In genomic region chr9:93655621-93656425, GRCh38 we compare ENCODE assay signal across 28 cellular contexts.
DNase-seq lines count a peak whose midpoint lies in the region; ATAC-seq, FAIRE-seq and TF ChIP-seq lines count a peak whose summit lies in the region.
"Had no signal": no experiment of that assay in that cellular context is flagged by ENCODE, and none has a peak within 500 bp of the region (broad histone marks: within the 10 kb centered on the region; RNA-seq: fewer than 3 reads in every experiment).

No MANE protein-coding gene starts in this region.

- H3K27me3 ChIP-seq in dorsolateral prefrontal cortex = no peaks in the 10 kb centered on the region
- no peaks in the 10 kb centered on the region for H3K27me3 ChIP-seq in right lobe of liver
- H3K27me3 ChIP-seq in suprapubic skin = no peaks in the 10 kb centered on the region
- H3K27me3 ChIP-seq: tibial nerve had no signal

- no peak for TF ChIP-seq EP300 in suprapubic skin (IDR thresholded peaks at IDR 0.05)

- intact Hi-C loops in dorsolateral prefrontal cortex (cut with DNase I) = no loop called here
- intact Hi-C loops in right lobe of liver (cut with DNase I) = no loop called here

- H3K4me3 ChIP-seq in dorsolateral prefrontal cortex (no peak overlapping the region), right lobe of liver (no peak overlapping the region), suprapubic skin (no peak overlapping the region)
- H3K4me3 ChIP-seq: GM23338, lung, prostate gland, tibial nerve had no signal

- H3K9me3 Mint-ChIP-seq in activated naive CD4-positive, alpha-beta T cell treated with anti-CD3 and anti-CD28 coated beads, Interleukin-2, amount 10 ng/mL, durations not matched to agents 7 days and 5 days = no peaks in the 10 kb centered on the region
- H3K9me3 Mint-ChIP-seq: activated CD4-positive, alpha-beta T cell treated with anti-CD3 and anti-CD28 coated beads, Interleukin-2, amount 10 ng/mL, durations not matched to agents 24 days and 14 days; activated naive CD4-positive, alpha-beta T cell treated with anti-CD3 and anti-CD28 coated beads, Interleukin-2, amount 50 U/mL, for 72 hours; activated T-cell treated with anti-CD3 and anti-CD28 coated beads, Interleukin-2, amount 50 U/mL, for 4 hours; CD4-positive, alpha-beta memory T cell; GM23338; HFFc6; neural crest cell; stimulated activated naive CD8-positive, alpha-beta T cell treated with anti-CD3 and anti-CD28 coated beads, Interleukin-15, amount 100 ng/mL, for 72 hours; T-helper 2 cell treated with Interferon-gamma antibody and Interleukin-4, amounts not matched to agents 5 μg/mL and 100 μg/mL, for 36 hours had no signal

- H3K27ac Mint-ChIP-seq in activated naive CD4-positive, alpha-beta T cell treated with anti-CD3 and anti-CD28 coated beads, Interleukin-2, amount 10 ng/mL, durations not matched to agents 7 days and 5 days = no peak overlapping the region
- H3K27ac Mint-ChIP-seq: activated CD4-positive, alpha-beta T cell treated with anti-CD3 and anti-CD28 coated beads, Interleukin-2, amount 10 ng/mL, durations not matched to agents 24 days and 14 days; CD4-positive, alpha-beta memory T cell; GM23338; HFFc6; stimulated activated naive CD8-positive, alpha-beta T cell treated with anti-CD3 and anti-CD28 coated beads, Interleukin-15, amount 100 ng/mL, for 72 hours; T-helper 2 cell treated with Interferon-gamma antibody and Interleukin-4, amounts not matched to agents 5 μg/mL and 100 μg/mL, for 36 hours had no signal

- 100% methylated on average over 2 of the region's 22 CpGs for WGBS in right lobe of liver (ENCODE audit: insufficient coverage, low coverage, low lambda C conversion rate, missing lambda C conversion rate)
- WGBS in suprapubic skin = no CpG with 5 or more reads among the region's 22 CpGs

- ATAC-seq in right lobe of liver = no peak
- ATAC-seq in HG03135 (IDR thresholded peaks at IDR 0.05; ENCODE audit: unreplicated experiment) = no peak
- ATAC-seq: activated naive CD4-positive, alpha-beta T cell treated with anti-CD3 and anti-CD28 coated beads, Interleukin-2, amount 50 U/mL, for 72 hours; activated T-cell treated with anti-CD3 and anti-CD28 coated beads, Interleukin-2, amount 50 U/mL, for 4 hours; GM23338; stimulated activated naive CD8-positive, alpha-beta T cell treated with anti-CD3 and anti-CD28 coated beads, Interleukin-15, amount 100 ng/mL, for 72 hours had no signal

- peaks cover 10% of the 10 kb centered on the region for H3K36me3 Mint-ChIP-seq in activated naive CD4-positive, alpha-beta T cell treated with anti-CD3 and anti-CD28 coated beads, Interleukin-2, amount 10 ng/mL, durations not matched to agents 7 days and 5 days
- H3K36me3 Mint-ChIP-seq: activated naive CD4-positive, alpha-beta T cell treated with anti-CD3 and anti-CD28 coated beads, Interleukin-2, amount 50 U/mL, for 72 hours had no signal

- no peaks in the 10 kb centered on the region for H3K4me1 Mint-ChIP-seq in activated naive CD4-positive, alpha-beta T cell treated with anti-CD3 and anti-CD28 coated beads, Interleukin-2, amount 10 ng/mL, durations not matched to agents 7 days and 5 days
- H3K4me1 Mint-ChIP-seq: activated CD4-positive, alpha-beta T cell treated with anti-CD3 and anti-CD28 coated beads, Interleukin-2, amount 10 ng/mL, durations not matched to agents 24 days and 14 days; CD4-positive, alpha-beta memory T cell; GM23338; neural crest cell; stimulated activated naive CD8-positive, alpha-beta T cell treated with anti-CD3 and anti-CD28 coated beads, Interleukin-15, amount 100 ng/mL, for 72 hours had no signal

- no peaks in the 10 kb centered on the region for H3K27me3 Mint-ChIP-seq in activated naive CD4-positive, alpha-beta T cell treated with anti-CD3 and anti-CD28 coated beads, Interleukin-2, amount 10 ng/mL, durations not matched to agents 7 days and 5 days
- H3K27me3 Mint-ChIP-seq: activated CD4-positive, alpha-beta T cell treated with anti-CD3 and anti-CD28 coated beads, Interleukin-2, amount 10 ng/mL, durations not matched to agents 24 days and 14 days; CD4-positive, alpha-beta memory T cell; stimulated activated naive CD8-positive, alpha-beta T cell treated with anti-CD3 and anti-CD28 coated beads, Interleukin-15, amount 100 ng/mL, for 72 hours had no signal

- H3K4me1 ChIP-seq in right lobe of liver (no peaks in the 10 kb centered on the region), suprapubic skin (no peaks in the 10 kb centered on the region)
- H3K4me1 ChIP-seq: prostate gland, tibial nerve had no signal

- TF ChIP-seq CTCF in dorsolateral prefrontal cortex (IDR thresholded peaks at IDR 0.05 in 54 of 56, conservative IDR thresholded peaks at IDR 0.05 in 2 of 56; ENCODE audit: low read depth in 1 of 56, partially characterized antibody in 56 of 56) (no peak), right lobe of liver (IDR thresholded peaks at IDR 0.05) (no peak), suprapubic skin (IDR thresholded peaks at IDR 0.05) (no peak)

- H3K36me3 ChIP-seq in right lobe of liver (peaks cover 0 to 28% (median under 1%) of the 10 kb centered on the region in 4 donors), suprapubic skin (peaks cover 93% of the 10 kb centered on the region)

- H3K27ac ChIP-seq in dorsolateral prefrontal cortex = no peak overlapping the region
- no peak overlapping the region for H3K27ac ChIP-seq in right lobe of liver
- no peak overlapping the region for H3K27ac ChIP-seq in suprapubic skin
- H3K27ac ChIP-seq: prostate gland, tibial nerve, VCaP had no signal

- CTCF ChIA-PET in activated naive CD4-positive, alpha-beta T cell treated with anti-CD3 and anti-CD28 coated beads, Interleukin-2, amount 10 ng/mL, durations not matched to agents 7 days and 5 days (lab: Charles Lee) = no interaction called here

- no peak overlapping the region for H3K4me3 Mint-ChIP-seq in activated naive CD4-positive, alpha-beta T cell treated with anti-CD3 and anti-CD28 coated beads, Interleukin-2, amount 10 ng/mL, durations not matched to agents 7 days and 5 days
- H3K4me3 Mint-ChIP-seq: activated CD4-positive, alpha-beta T cell treated with anti-CD3 and anti-CD28 coated beads, Interleukin-2, amount 10 ng/mL, durations not matched to agents 24 days and 14 days; activated T-cell treated with anti-CD3 and anti-CD28 coated beads, Interleukin-2, amount 50 U/mL, for 4 hours; CD4-positive, alpha-beta memory T cell; GM23338; HFFc6; neural crest cell; stimulated activated naive CD8-positive, alpha-beta T cell treated with anti-CD3 and anti-CD28 coated beads, Interleukin-15, amount 100 ng/mL, for 72 hours; T-helper 2 cell treated with Interferon-gamma antibody and Interleukin-4, amounts not matched to agents 5 μg/mL and 100 μg/mL, for 36 hours had no signal

- H3K9me3 ChIP-seq in right lobe of liver (no peaks in the 10 kb centered on the region), suprapubic skin (no peaks in the 10 kb centered on the region)
- H3K9me3 ChIP-seq: prostate gland, tibial nerve had no signal

- no peak for TF ChIP-seq POLR2A in right lobe of liver (IDR thresholded peaks at IDR 0.05)
- TF ChIP-seq POLR2A in suprapubic skin (IDR thresholded peaks at IDR 0.05) = no peak

- no peak for FAIRE-seq in urothelium cell line (lab: Jason Lieb, UNC)
- FAIRE-seq: A204.1, astrocyte, endothelial cell of umbilical vein, GM12892 had no signal

- peak; percentile 14 for DNase-seq in activated naive CD4-positive, alpha-beta T cell treated with anti-CD3 and anti-CD28 coated beads, Interleukin-2, amount 10 ng/mL, durations not matched to agents 7 days and 5 days
- DNase-seq in activated naive CD4-positive, alpha-beta T cell (lab: John Stamatoyannopoulos, UW) = no peak
- DNase-seq in dorsolateral prefrontal cortex (peak in 6 of 10 donors; percentile 16 to 41 (median 26)), right lobe of liver (peak; percentile 14 to 54 (median 38)), suprapubic skin (ENCODE audit: low spot score in 2 of 2) (peak; percentile 50 to 74), SIG-M5 treated with dmso at 0.1 percent for 504 hours (lab: John Stamatoyannopoulos, UW; ENCODE audit: unreplicated experiment) (no peak), urothelium cell line (ENCODE audit: low spot score) (no peak)
- DNase-seq: activated CD4-positive, alpha-beta T cell treated with anti-CD3 and anti-CD28 coated beads, Interleukin-2, amount 10 ng/mL, durations not matched to agents 24 days and 14 days; activated T-cell treated with anti-CD3 and anti-CD28 coated beads, Interleukin-2, amount 50 U/mL, for 4 hours; CD4-positive, alpha-beta memory T cell; dermis blood vessel endothelial cell; HFFc6; NCI-H446 treated with DMSO at 0.1 percent for 48 hours; SHP77; stimulated activated naive CD8-positive, alpha-beta T cell treated with anti-CD3 and anti-CD28 coated beads, Interleukin-15, amount 100 ng/mL, for 72 hours had no signal

Comparison
In these comparisons a context has a peak if more than half of its experiments do, and no peak if none do; other contexts are left out.
1. DNase-seq: peak in activated naive CD4-positive, alpha-beta T cell treated with anti-CD3 and anti-CD28 coated beads, Interleukin-2, amount 10 ng/mL, durations not matched to agents 7 days and 5 days (single experiment), dorsolateral prefrontal cortex (6 of 10), right lobe of liver (3 of 3) and suprapubic skin (2 of 2); none in activated naive CD4-positive, alpha-beta T cell (0 of 4), SIG-M5 treated with dmso at 0.1 percent for 504 hours (single experiment) and urothelium cell line (single experiment).